In genomic region chr3:13674538-13675185, GRCh38 we compare ENCODE assay signal across 24 cellular contexts.
"Had no signal": no experiment of that assay in that cellular context is flagged by ENCODE, and none has a peak within 500 bp of the region (broad histone marks: within the 10 kb centered on the region; RNA-seq: fewer than 3 reads in every experiment).

No MANE protein-coding gene starts in this region.

- H3K9me3 ChIP-seq: neutrophil, pancreas, right atrium auricular region, suprapubic skin, thyroid gland had no signal

- H3K9me3 Mint-ChIP-seq: memory B cell; mesothelial cell of epicardium; naive thymus-derived CD4-positive, alpha-beta T cell; nephron; stimulated activated naive CD8-positive, alpha-beta T cell treated with anti-CD3 and anti-CD28 coated beads, Interleukin-15, amount 100 ng/mL, for 72 hours had no signal

- DNase-seq: cerebellar nuclear complex; effector CD4-positive, alpha-beta T cell; naive thymus-derived CD4-positive, alpha-beta T cell; small intestine; stimulated activated CD4-positive, alpha-beta T cell treated with anti-CD3 and anti-CD28 coated beads, Interleukin-15, amount 100 ng/mL, for 24 hours; stimulated activated CD4-positive, alpha-beta T cell treated with anti-CD3 and anti-CD28 coated beads, Interleukin-4, amount 100 ng/mL, for 1 hour; stimulated activated CD8-positive, alpha-beta memory T cell treated with anti-CD3 and anti-CD28 coated beads, Interleukin-4, amount 100 ng/mL, for 48 hours; stimulated activated naive CD4-positive, alpha-beta T cell; stimulated activated naive CD8-positive, alpha-beta T cell treated with anti-CD3 and anti-CD28 coated beads, Interleukin-15, amount 100 ng/mL, for 72 hours; thyroid gland; trophoblast cell had no signal

- H3K4me1 ChIP-seq: pancreas, right atrium auricular region, suprapubic skin, thyroid gland had no signal

- ATAC-seq: naive thymus-derived CD4-positive, alpha-beta T cell; pancreas; stimulated activated naive CD8-positive, alpha-beta T cell treated with anti-CD3 and anti-CD28 coated beads, Interleukin-15, amount 100 ng/mL, for 72 hours had no signal

- H3K27me3 ChIP-seq: right atrium auricular region, thyroid gland had no signal

- H3K36me3 ChIP-seq: neutrophil, pancreas, right atrium auricular region, suprapubic skin, thyroid gland had no signal

- H3K36me3 Mint-ChIP-seq: memory B cell; mesothelial cell of epicardium; naive thymus-derived CD4-positive, alpha-beta T cell had no signal

- H3K4me3 Mint-ChIP-seq: memory B cell; mesothelial cell of epicardium; naive thymus-derived CD4-positive, alpha-beta T cell; nephron; stimulated activated naive CD8-positive, alpha-beta T cell treated with anti-CD3 and anti-CD28 coated beads, Interleukin-15, amount 100 ng/mL, for 72 hours had no signal

- FAIRE-seq: colon, frontal cortex, keratinocyte, pancreas, small intestine had no signal

- H3K27ac ChIP-seq: neutrophil, pancreas, right atrium auricular region, suprapubic skin, thyroid gland had no signal

- H3K27ac Mint-ChIP-seq: memory B cell, mesothelial cell of epicardium, nephron, progenitor cell of endocrine pancreas had no signal

- H3K4me3 ChIP-seq: dorsolateral prefrontal cortex, lung, pancreas, right atrium auricular region, suprapubic skin, thyroid gland had no signal

- H3K4me1 Mint-ChIP-seq: naive thymus-derived CD4-positive, alpha-beta T cell; nephron; stimulated activated naive CD8-positive, alpha-beta T cell treated with anti-CD3 and anti-CD28 coated beads, Interleukin-15, amount 100 ng/mL, for 72 hours had no signal
